ENCODE assay signal across 8 cellular contexts in genomic region chr4:39469429-39470077, GRCh38. TPM values are rescaled to one million over a fixed set of nuclear protein-coding genes. Genes with fewer than 3 reads are reported as not detected.
DNase-seq lines count a peak whose midpoint lies in the region; ATAC-seq and TF ChIP-seq lines count a peak whose summit lies in the region.

No MANE protein-coding gene starts in this region.

- DNase-seq in DMS114 treated with DMSO at 0.1 percent for 48 hours (lab: John Stamatoyannopoulos, UW; ENCODE audit: unreplicated experiment): peak; percentile 71
- DNase-seq in NCI-H748 (lab: John Stamatoyannopoulos, UW; ENCODE audit: unreplicated experiment): peak; percentile 78
- peak; percentile 49 to 84 (median 69) for DNase-seq in adrenal gland
- peak in 1 of 2 donors; percentile 16 for DNase-seq in heart right ventricle
- DNase-seq in pulmonary artery endothelial cell (ENCODE audit: low read depth, low spot score): peak; percentile 75
- DNase-seq in activated effector memory CD4-positive, alpha-beta T cell treated with Interleukin-2 at 50 U/mL for 16 hours: no peak

- TF ChIP-seq CTCF in adrenal gland (IDR thresholded peaks at IDR 0.05) (peak; percentile 86 to 98 (median 92)), heart right ventricle (IDR thresholded peaks at IDR 0.05) (peak; percentile 58 to 89 (median 83))

- peak overlapping the region in 3 of 5 donors; percentile 10 to 66 (median 58) for H3K27ac ChIP-seq in adrenal gland
- peak overlapping the region in 2 of 10 donors; percentile 11 to 66 for H3K27ac ChIP-seq in heart right ventricle

- intact Hi-C loops in adrenal gland (cut with DNase I): loop anchor here in 1 of 2 donors (5.0 kb wide), 1 partner anchor 508 kb away; the partner anchor contains the start of gene PDS5A
- intact Hi-C loops in heart right ventricle (cut with DNase I): loop anchor here in 9 of 10 donors (1.0 to 10.0 kb wide), 9 partner anchors 58 to 845 kb away; partner anchors contain the start of genes PDS5A (in 8 of the 9), N4BP2 (in 1 of the 9), SMIM14 (in 1 of the 9) and UGDH (in 1 of the 9)

- H3K27me3 ChIP-seq in adrenal gland: no peaks in the 10 kb centered on the region
- H3K27me3 ChIP-seq in heart right ventricle: no peaks in the 10 kb centered on the region

- TF ChIP-seq POLR2A in adrenal gland (IDR thresholded peaks at IDR 0.05): no peak

- 64 to 68% (median 65%) methylated on average over 4 of the region's 4 CpGs for WGBS in adrenal gland, 4 donors
- WGBS in heart right ventricle, 2 donors: 68% methylated on average over 4 of the region's 4 CpGs

- peaks cover 0 to 13% of the 10 kb centered on the region in 2 donors for H3K4me1 ChIP-seq in adrenal gland (replicated peaks in 1 of 2)
- peaks cover 0 to 12% (median 0%) of the 10 kb centered on the region in 9 donors for H3K4me1 ChIP-seq in heart right ventricle

- ATAC-seq in GM19372 (IDR thresholded peaks at IDR 0.05; ENCODE audit: low read depth, unreplicated experiment) (peak; percentile 74), HG03520 (IDR thresholded peaks at IDR 0.05; ENCODE audit: unreplicated experiment) (peak; percentile 67), heart right ventricle (peak in 7 of 8 donors; percentile 64 to 85 (median 74))

- no peak overlapping the region for H3K4me3 ChIP-seq in adrenal gland
- no peak overlapping the region for H3K4me3 ChIP-seq in heart right ventricle

- H3K9me3 ChIP-seq in adrenal gland (replicated peaks in 1 of 3): no peaks in the 10 kb centered on the region
- H3K9me3 ChIP-seq in heart right ventricle: no peaks in the 10 kb centered on the region

- H3K36me3 ChIP-seq in adrenal gland (replicated peaks in 1 of 2): peaks cover 0 to 10% of the 10 kb centered on the region in 2 donors
- peaks cover 0 to 91% (median 14%) of the 10 kb centered on the region in 9 donors for H3K36me3 ChIP-seq in heart right ventricle

RNA-seq across cellular contexts. Expression of gene LIAS, which starts 10.7 kb away (rescaled TPM):
- total RNA-seq in adrenal gland (10 to 100 TPM in 7 of 8 donors, 1 to 10 TPM in 1; 7.0 to 23.7 (median 16.9) TPM), heart right ventricle (10 to 100 TPM; 16.0 to 32.4 (median 27.0) TPM), pulmonary artery endothelial cell (6.7 and 6.9 TPM in 2 replicates)
- polyA plus RNA-seq in adrenal gland (10 to 100 TPM; 17.1 to 29.6 (median 18.4) TPM), heart right ventricle (10 to 100 TPM; 12.7 to 17.0 TPM)

RNA-seq across cellular contexts. Expression of gene RPL9, which starts 10.8 kb away (rescaled TPM):
- total RNA-seq in adrenal gland (1,000 to 10,000 TPM in 7 of 8 donors, 100 to 1,000 TPM in 1; 951 to 3,860 (median 1,477) TPM), heart right ventricle (1,000 to 10,000 TPM in 1 of 10 donors, 100 to 1,000 TPM in 9; 546 to 1,064 (median 776) TPM), pulmonary artery endothelial cell (1,613 and 2,626 TPM in 2 replicates)
- polyA plus RNA-seq in adrenal gland (1,000 to 10,000 TPM; 1,235 to 1,944 (median 1,931) TPM), heart right ventricle (1,000 to 10,000 TPM; 1,329 to 1,826 TPM)

RNA-seq across cellular contexts. Expression of gene UGDH, which starts 57.7 kb away (rescaled TPM):
- total RNA-seq in adrenal gland (10 to 100 TPM; 33.7 to 93.3 (median 47.5) TPM), heart right ventricle (10 to 100 TPM; 10.8 to 27.3 (median 12.5) TPM), pulmonary artery endothelial cell (81.4 and 110 TPM in 2 replicates)
- polyA plus RNA-seq in adrenal gland (10 to 100 TPM; 10.6 to 70.3 (median 11.0) TPM), heart right ventricle (1 to 10 TPM; 3.1 to 6.1 TPM)
